ENCODE assay signal across 13 cellular contexts in the genomic region with DNA sequence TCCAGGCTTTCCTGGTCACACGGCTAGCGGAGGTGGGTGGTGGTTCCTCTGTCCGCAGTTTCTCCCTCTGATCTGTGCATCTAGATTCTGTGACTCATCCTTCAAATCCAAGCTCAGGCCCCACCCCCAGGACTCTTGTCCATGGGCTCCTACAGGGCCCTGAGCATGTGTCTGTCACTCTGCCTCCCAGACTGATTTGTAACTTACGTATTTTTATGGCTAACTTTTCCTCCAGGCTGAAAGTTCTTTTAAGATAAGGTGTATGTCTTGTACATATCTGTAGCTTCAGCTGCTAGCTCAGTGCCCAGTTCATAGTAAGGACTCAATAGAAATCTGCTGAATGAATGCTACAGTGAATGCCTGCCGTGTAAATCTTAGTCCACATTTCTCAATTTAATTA. TPM values are rescaled to one million over a fixed set of nuclear protein-coding genes. Genes with fewer than 3 reads are reported as not detected.
A peak's percentile ranks its signal among the peaks of the same experiment; 100 is the strongest.
DNase-seq lines count a peak whose midpoint lies in the region; ATAC-seq and TF ChIP-seq lines count a peak whose summit lies in the region.
"Had no signal": no experiment of that assay in that cellular context is flagged by ENCODE, and none has a peak within 500 bp of the region (broad histone marks: within the 10 kb centered on the region; RNA-seq: fewer than 3 reads in every experiment).

No MANE protein-coding gene starts in this region.

- WGBS in esophagus muscularis mucosa, result 90% methylated on average over 5 of the region's 5 CpGs

- H3K9me3 ChIP-seq in esophagus muscularis mucosa, result no peaks in the 10 kb centered on the region
- H3K9me3 ChIP-seq: ascending aorta, mucosa of descending colon had no signal

- H3K27ac ChIP-seq in esophagus muscularis mucosa (replicated peaks in 1 of 4), result no peak overlapping the region
- H3K27ac ChIP-seq: ascending aorta had no signal

- DNase-seq in ELR (ENCODE audit: low read depth) (peak; percentile 83), NB4 (ENCODE audit: low read depth) (peak; percentile 16), choroid plexus epithelial cell (ENCODE audit: low read depth) (peak; percentile 69), non-pigmented ciliary epithelial cell (ENCODE audit: low read depth) (peak; percentile 40), esophagus muscularis mucosa (ENCODE audit: extremely low spot score) (no peak)
- DNase-seq: mucosa of descending colon; stimulated activated CD4-positive, alpha-beta T cell treated with anti-CD3 and anti-CD28 coated beads, Interleukin-12 subunit alpha, Interleukin-12 subunit beta, amount 100 ng/mL, for 4 hours; T-helper 1 cell had no signal

- ATAC-seq in GM18868 (IDR thresholded peaks at IDR 0.05; ENCODE audit: unreplicated experiment), result no peak
- no peak for ATAC-seq in HG03571 (IDR thresholded peaks at IDR 0.05; ENCODE audit: unreplicated experiment)
- ATAC-seq in GM19397 (IDR thresholded peaks at IDR 0.05; ENCODE audit: unreplicated experiment), result no peak
- ATAC-seq: mucosa of descending colon had no signal

- TF ChIP-seq POLR2A in NB4 (IDR thresholded peaks at IDR 0.05; ENCODE audit: extremely low read depth, insufficient read length), result no peak
- TF ChIP-seq POLR2A in esophagus muscularis mucosa (IDR thresholded peaks at IDR 0.05; ENCODE audit: low read depth), result no peak

- H3K4me3 ChIP-seq in NB4 (ENCODE audit: low read depth, low read length) (no peak overlapping the region), choroid plexus epithelial cell (ENCODE audit: low read depth, low read length) (no peak overlapping the region), esophagus muscularis mucosa (no peak overlapping the region)
- H3K4me3 ChIP-seq: ascending aorta, mucosa of descending colon had no signal

- intact Hi-C loops in esophagus muscularis mucosa (cut with DNase I), result no loop called here

- no peak for TF ChIP-seq CTCF in NB4 (IDR thresholded peaks at IDR 0.05; ENCODE audit: low read depth, low read length)
- TF ChIP-seq CTCF in choroid plexus epithelial cell (conservative IDR thresholded peaks at IDR 0.05; ENCODE audit: low read depth, low read length), result no peak
- no peak for TF ChIP-seq CTCF in esophagus muscularis mucosa (IDR thresholded peaks at IDR 0.05)

- peaks cover 0 to 6% (median 3%) of the 10 kb centered on the region in 4 donors for H3K4me1 ChIP-seq in esophagus muscularis mucosa
- H3K4me1 ChIP-seq: ascending aorta had no signal

- no peak for TF ChIP-seq EP300 in esophagus muscularis mucosa (IDR thresholded peaks at IDR 0.05)

- no peaks in the 10 kb centered on the region for H3K36me3 ChIP-seq in esophagus muscularis mucosa
- H3K36me3 ChIP-seq: ascending aorta had no signal

- H3K27me3 ChIP-seq in esophagus muscularis mucosa, result peaks cover 0 to 8% (median 0%) of the 10 kb centered on the region in 4 donors
- H3K27me3 ChIP-seq: ascending aorta had no signal

RNA-seq across cellular contexts. Expression of a gene that starts 8.0 kb away (rescaled TPM):
- 1 to 10 TPM in 1 of 4 donors, under 1 TPM in 2, not detected in 1; 0.45 to 1.1 (median 0.83) TPM for total RNA-seq in esophagus muscularis mucosa
- total RNA-seq: ascending aorta, glomerular endothelial cell had no signal
